19 cellular contexts compared by ENCODE assay signal in the genomic region with DNA sequence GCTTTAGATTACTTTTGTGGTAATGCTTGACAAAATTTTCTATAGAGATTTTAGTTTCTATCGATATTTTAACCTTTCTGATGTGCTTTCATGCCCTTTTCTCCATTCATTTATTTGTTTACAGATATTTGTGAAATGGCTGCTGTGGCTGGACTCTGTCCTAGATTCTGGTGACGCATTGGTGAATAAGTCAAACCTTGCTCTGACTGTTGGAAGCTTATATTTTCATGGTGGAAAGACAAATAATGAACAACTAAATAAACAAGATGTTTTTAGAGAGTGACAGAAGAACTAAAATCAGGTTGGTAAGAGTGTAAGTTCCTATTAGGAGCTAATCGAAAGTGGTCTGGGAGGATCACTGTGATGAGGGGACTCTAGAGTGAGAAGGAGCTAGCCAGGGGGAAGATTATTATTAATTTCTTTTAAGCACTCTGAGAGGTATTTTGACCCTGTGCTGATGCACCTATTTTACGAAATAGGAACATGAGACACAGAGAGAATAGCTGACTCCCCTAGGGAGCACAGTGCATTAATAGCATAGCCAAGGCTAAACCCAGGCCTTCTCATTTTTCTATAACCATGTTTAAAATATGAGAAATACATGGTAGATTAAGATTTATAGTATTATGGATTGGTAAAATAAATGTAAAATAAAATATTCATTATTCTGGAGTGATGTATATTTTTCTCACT.
"Had no signal": no experiment of that assay in that cellular context is flagged by ENCODE, and none has a peak within 500 bp of the region (broad histone marks: within the 10 kb centered on the region; RNA-seq: fewer than 3 reads in every experiment).

No MANE protein-coding gene starts in this region.

- H3K36me3 ChIP-seq: esophagus muscularis mucosa, gastrocnemius medialis, right lobe of liver, transverse colon had no signal

- H3K27me3 ChIP-seq: body of pancreas, esophagus muscularis mucosa, gastrocnemius medialis, hepatocyte, right lobe of liver, testis, transverse colon had no signal

- H3K4me3 ChIP-seq: body of pancreas, esophagus muscularis mucosa, gastrocnemius medialis, hepatocyte, right lobe of liver, testis, transverse colon had no signal

- H3K9me3 ChIP-seq: body of pancreas, esophagus muscularis mucosa, gastrocnemius medialis, right lobe of liver, testis, transverse colon had no signal

- H3K79me2 ChIP-seq: hepatocyte had no signal

- H3K4me1 ChIP-seq: body of pancreas, esophagus muscularis mucosa, gastrocnemius medialis, right lobe of liver, testis, transverse colon had no signal

- H2AFZ ChIP-seq: hepatocyte had no signal

- DNase-seq: activated B cell treated with CpG ODN at 0.5 μM for 24 hours; activated CD4-positive, alpha-beta T cell treated with anti-CD3 and anti-CD28 coated beads for 36 hours; activated CD8-positive, alpha-beta memory T cell treated with anti-CD3 and anti-CD28 coated beads, Interleukin-2, amount 10 ng/mL, durations not matched to agents 7 days and 5 days; activated CD8-positive, alpha-beta T cell treated with anti-CD3 and anti-CD28 coated beads, Interleukin-2, amount 10 ng/mL, durations not matched to agents 7 days and 5 days; activated naive CD8-positive, alpha-beta T cell treated with anti-CD3 and anti-CD28 coated beads, Interleukin-2, amount 50 U/mL, for 24 hours; activated T-cell treated with anti-CD3 and anti-CD28 coated beads, Interleukin-2, amount 50 U/mL, for 48 hours; body of pancreas; caudate nucleus; effector CD4-positive, alpha-beta T cell; gastrocnemius medialis; left colon; mammary epithelial cell; right lobe of liver; stimulated activated CD4-positive, alpha-beta T cell treated with anti-CD3 and anti-CD28 coated beads, Interleukin-4, amount 100 ng/mL, for 1 hour; stimulated activated naive CD8-positive, alpha-beta T cell treated with anti-CD3 and anti-CD28 coated beads, Interleukin-15, Interleukin-2, amounts not matched to agents 100 U/mL and 50 U/mL, for 24 hours; testis; transverse colon had no signal

- ATAC-seq: activated CD4-positive, alpha-beta T cell treated with anti-CD3 and anti-CD28 coated beads for 36 hours; activated CD8-positive, alpha-beta memory T cell treated with anti-CD3 and anti-CD28 coated beads, Interleukin-2, amount 10 ng/mL, durations not matched to agents 7 days and 5 days; activated CD8-positive, alpha-beta T cell treated with anti-CD3 and anti-CD28 coated beads, Interleukin-2, amount 10 ng/mL, durations not matched to agents 7 days and 5 days; activated naive CD8-positive, alpha-beta T cell treated with anti-CD3 and anti-CD28 coated beads, Interleukin-2, amount 50 U/mL, for 24 hours; body of pancreas; gastrocnemius medialis; left colon; stimulated activated naive CD8-positive, alpha-beta T cell treated with anti-CD3 and anti-CD28 coated beads, Interleukin-15, Interleukin-2, amounts not matched to agents 100 U/mL and 50 U/mL, for 24 hours had no signal

- H3K27ac ChIP-seq: body of pancreas, esophagus muscularis mucosa, gastrocnemius medialis, hepatocyte, right lobe of liver, testis, transverse colon had no signal

- H3K4me2 ChIP-seq: hepatocyte had no signal
